ENCODE assay signal across 36 cellular contexts in the genomic region with DNA sequence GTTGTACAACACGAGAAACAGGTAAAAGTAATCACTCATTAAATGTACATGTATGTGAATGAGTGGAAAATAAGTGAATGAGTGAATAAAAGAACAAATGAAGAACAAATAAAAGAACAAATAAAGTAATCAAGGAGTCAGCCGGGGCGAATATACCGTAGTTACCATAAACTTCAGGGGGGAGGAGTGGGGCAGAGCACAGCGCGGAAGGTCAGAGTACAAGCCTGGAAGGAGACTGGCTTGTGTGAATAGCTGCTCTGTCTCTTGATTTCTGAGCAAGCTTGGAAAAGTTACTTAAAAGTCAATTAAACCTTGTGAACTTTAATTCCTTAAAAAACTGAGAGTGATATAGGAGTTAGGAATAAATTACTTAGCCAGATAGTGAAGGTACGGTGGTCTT.
"Had no signal": no experiment of that assay in that cellular context is flagged by ENCODE, and none has a peak within 500 bp of the region (broad histone marks: within the 10 kb centered on the region; RNA-seq: fewer than 3 reads in every experiment).

No MANE protein-coding gene starts in this region.

- H3K4me3 Mint-ChIP-seq: activated B cell treated with CpG ODN at 0.5 μM for 24 hours; activated CD4-positive, alpha-beta memory T cell treated with anti-CD3 and anti-CD28 coated beads for 36 hours; activated CD4-positive, alpha-beta T cell treated with anti-CD3 and anti-CD28 coated beads, Interleukin-2, amount 10 ng/mL, durations not matched to agents 24 days and 14 days; activated CD8-positive, alpha-beta T cell treated with anti-CD3 and anti-CD28 coated beads for 36 hours; activated naive CD4-positive, alpha-beta T cell treated with anti-CD3 and anti-CD28 coated beads for 36 hours; activated naive CD8-positive, alpha-beta T cell treated with anti-CD3 and anti-CD28 coated beads for 36 hours; activated T-cell treated with anti-CD3 and anti-CD28 coated beads, Interleukin-2, amount 50 U/mL, for 4 hours; activated T-cell treated with anti-CD3 and anti-CD28 coated beads, Interleukin-2, amount 50 U/mL, for 72 hours; activated T-helper 1 cell treated with anti-CD3 and anti-CD28 coated beads, Interleukin-12 subunit alpha, Interleukin-12 subunit beta, Interleukin-2, Interleukin-4 antibody, amounts not matched to agents 30 ng/mL and 10 ng/mL and 1 ng/mL, durations not matched to agents 14 hours and 24 hours and 36 hours; activated T-helper 17 cell treated with anti-CD3 and anti-CD28 coated beads, Interleukin-2, amount 50 U/mL, for 72 hours; brain; central memory CD8-positive, alpha-beta T cell; T-helper 1 cell treated with Interleukin-12 subunit alpha and Interleukin-12 subunit beta and Interleukin-4 antibody, amounts not matched to agents 30 μg/mL and 1 μg/mL, for 36 hours; T-helper 2 cell treated with Interferon-gamma antibody and Interleukin-4, amounts not matched to agents 5 μg/mL and 100 μg/mL, for 36 hours had no signal

- H3K36me3 ChIP-seq: adrenal gland, ascending aorta, cardiac muscle cell had no signal

- H3K27me3 Mint-ChIP-seq: activated B cell treated with CpG ODN at 0.5 μM for 24 hours; activated CD4-positive, alpha-beta memory T cell treated with anti-CD3 and anti-CD28 coated beads for 36 hours; activated CD4-positive, alpha-beta T cell treated with anti-CD3 and anti-CD28 coated beads, Interleukin-2, amount 10 ng/mL, durations not matched to agents 24 days and 14 days; activated CD8-positive, alpha-beta T cell treated with anti-CD3 and anti-CD28 coated beads for 36 hours; activated naive CD8-positive, alpha-beta T cell treated with anti-CD3 and anti-CD28 coated beads for 36 hours; activated T-helper 17 cell treated with anti-CD3 and anti-CD28 coated beads, Interleukin-2, amount 50 U/mL, for 72 hours; central memory CD8-positive, alpha-beta T cell had no signal

- H3K9me3 ChIP-seq: adrenal gland, ascending aorta had no signal

- H3K4me3 ChIP-seq: adrenal gland, ascending aorta, cardiac muscle cell had no signal

- H3K27ac Mint-ChIP-seq: activated B cell treated with CpG ODN at 0.5 μM for 24 hours; activated CD4-positive, alpha-beta memory T cell treated with anti-CD3 and anti-CD28 coated beads for 36 hours; activated CD4-positive, alpha-beta T cell treated with anti-CD3 and anti-CD28 coated beads, Interleukin-2, amount 10 ng/mL, durations not matched to agents 24 days and 14 days; activated CD8-positive, alpha-beta T cell treated with anti-CD3 and anti-CD28 coated beads for 36 hours; activated naive CD4-positive, alpha-beta T cell treated with anti-CD3 and anti-CD28 coated beads for 36 hours; activated naive CD4-positive, alpha-beta T cell treated with anti-CD3 and anti-CD28 coated beads, Interleukin-2, amount 50 U/mL, for 72 hours; activated naive CD8-positive, alpha-beta T cell treated with anti-CD3 and anti-CD28 coated beads for 36 hours; activated T-cell treated with anti-CD3 and anti-CD28 coated beads, Interleukin-2, amount 50 U/mL, for 72 hours; activated T-helper 1 cell treated with anti-CD3 and anti-CD28 coated beads, Interleukin-12 subunit alpha, Interleukin-12 subunit beta, Interleukin-2, Interleukin-4 antibody, amounts not matched to agents 30 ng/mL and 10 ng/mL and 1 ng/mL, durations not matched to agents 14 hours and 24 hours and 36 hours; activated T-helper 17 cell treated with anti-CD3 and anti-CD28 coated beads, Interleukin-2, amount 50 U/mL, for 72 hours; brain; T-helper 1 cell treated with Interleukin-12 subunit alpha and Interleukin-12 subunit beta and Interleukin-4 antibody, amounts not matched to agents 30 μg/mL and 1 μg/mL, for 36 hours; T-helper 2 cell treated with Interferon-gamma antibody and Interleukin-4, amounts not matched to agents 5 μg/mL and 100 μg/mL, for 36 hours had no signal

- H3K4me1 ChIP-seq: adrenal gland, ascending aorta had no signal

- H3K9me3 Mint-ChIP-seq: activated B cell treated with CpG ODN at 0.5 μM for 24 hours; activated CD4-positive, alpha-beta T cell treated with anti-CD3 and anti-CD28 coated beads, Interleukin-2, amount 10 ng/mL, durations not matched to agents 24 days and 14 days; activated naive CD8-positive, alpha-beta T cell treated with anti-CD3 and anti-CD28 coated beads for 36 hours had no signal

- H3K4me1 Mint-ChIP-seq: activated B cell treated with CpG ODN at 0.5 μM for 24 hours; activated CD4-positive, alpha-beta T cell treated with anti-CD3 and anti-CD28 coated beads, Interleukin-2, amount 10 ng/mL, durations not matched to agents 24 days and 14 days; activated naive CD8-positive, alpha-beta T cell treated with anti-CD3 and anti-CD28 coated beads for 36 hours; activated T-helper 17 cell treated with anti-CD3 and anti-CD28 coated beads, Interleukin-2, amount 50 U/mL, for 72 hours; brain; central memory CD8-positive, alpha-beta T cell had no signal

- H3K36me3 Mint-ChIP-seq: activated CD4-positive, alpha-beta memory T cell treated with anti-CD3 and anti-CD28 coated beads for 36 hours; activated naive CD4-positive, alpha-beta T cell treated with anti-CD3 and anti-CD28 coated beads, Interleukin-2, amount 50 U/mL, for 72 hours; activated naive CD8-positive, alpha-beta T cell treated with anti-CD3 and anti-CD28 coated beads for 36 hours; brain had no signal

- H3K27ac ChIP-seq: adrenal gland, ascending aorta, cardiac muscle cell, VCaP had no signal

- H3K27me3 ChIP-seq: adrenal gland, ascending aorta, cardiac muscle cell had no signal

- DNase-seq: activated B cell treated with CpG ODN at 0.5 μM for 24 hours; activated CD4-positive, alpha-beta memory T cell treated with anti-CD3 and anti-CD28 coated beads for 36 hours; activated CD4-positive, alpha-beta T cell treated with anti-CD3 and anti-CD28 coated beads for 4 hours; activated CD4-positive, alpha-beta T cell treated with anti-CD3 and anti-CD28 coated beads, Interleukin-2, amount 10 ng/mL, durations not matched to agents 24 days and 14 days; activated CD4-positive, alpha-beta T cell treated with anti-CD3 and anti-CD28 coated beads, Interleukin-2, amount 50 U/mL, for 1 hour; activated CD4-positive, alpha-beta T cell treated with anti-CD3 and anti-CD28 coated beads, Interleukin-2, amount 50 U/mL, for 4 hours; activated CD4-positive, CD25-positive, alpha-beta regulatory T cell treated with anti-CD3 and anti-CD28 coated beads, Interleukin-2, amount 50 U/mL, for 72 hours; activated CD8-positive, alpha-beta memory T cell treated with anti-CD3 and anti-CD28 coated beads, Interleukin-2, amount 50 U/mL, for 4 hours; activated CD8-positive, alpha-beta T cell treated with anti-CD3 and anti-CD28 coated beads for 36 hours; activated effector memory CD4-positive, alpha-beta T cell treated with anti-CD3 and anti-CD28 coated beads, Interleukin-2, amount 50 U/mL, for 16 hours; activated gamma-delta T cell treated with Interleukin-2 at 50 U/mL for 16 hours; activated naive CD4-positive, alpha-beta T cell; activated naive CD4-positive, alpha-beta T cell treated with anti-CD3 and anti-CD28 coated beads for 36 hours; activated naive CD4-positive, alpha-beta T cell treated with anti-CD3 and anti-CD28 coated beads, Interleukin-2, amount 50 U/mL, for 16 hours; activated naive CD8-positive, alpha-beta T cell treated with anti-CD3 and anti-CD28 coated beads for 36 hours; activated T-cell treated with anti-CD3 and anti-CD28 coated beads for 4 hours; activated T-cell treated with anti-CD3 and anti-CD28 coated beads, Interleukin-2, amount 50 U/mL, for 1 hour; activated T-cell treated with anti-CD3 and anti-CD28 coated beads, Interleukin-2, amount 50 U/mL, for 4 hours; activated T-cell treated with anti-CD3 and anti-CD28 coated beads, Interleukin-2, amount 50 U/mL, for 72 hours; adrenal gland; amniotic stem cell; caudate nucleus; cerebellar nuclear complex; T-helper 1 cell; T-helper 2 cell; T-helper 9 cell had no signal

- ATAC-seq: activated CD8-positive, alpha-beta T cell treated with anti-CD3 and anti-CD28 coated beads for 36 hours; activated naive CD4-positive, alpha-beta T cell treated with anti-CD3 and anti-CD28 coated beads, Interleukin-2, amount 50 U/mL, for 72 hours; activated T-cell treated with anti-CD3 and anti-CD28 coated beads, Interleukin-2, amount 50 U/mL, for 4 hours; activated T-cell treated with anti-CD3 and anti-CD28 coated beads, Interleukin-2, amount 50 U/mL, for 72 hours; activated T-helper 17 cell treated with anti-CD3 and anti-CD28 coated beads, Interleukin-2, amount 50 U/mL, for 72 hours had no signal
